Comparison of ENCODE assay signal across 7 cellular contexts in genomic region chr4:158809208-158809607, GRCh38. TPM values are rescaled to one million over a fixed set of nuclear protein-coding genes. Genes with fewer than 3 reads are reported as not detected.
A peak's percentile ranks its signal among the peaks of the same experiment; 100 is the strongest.
DNase-seq lines count a peak whose midpoint lies in the region; ATAC-seq and TF ChIP-seq lines count a peak whose summit lies in the region.
"Not testable (repeated sequence)": the region's sequence is repeated elsewhere in the genome, so short reads cannot be mapped to it uniquely, and the experiment has no call there.

No MANE protein-coding gene starts in this region.

- not testable (repeated sequence) for DNase-seq in activated CD4-positive, alpha-beta memory T cell treated with anti-CD3 and anti-CD28 coated beads for 36 hours; mammary epithelial cell; hepatocyte (ENCODE audit: low spot score); natural killer cell treated with Interleukin-12 subunit alpha and Interleukin-12 subunit beta and Interleukin-15 and Interleukin-18, amount 100 ng/mL, for 72 hours (ENCODE audit: low spot score)

- H3K9me3 ChIP-seq in mammary epithelial cell (replicated peaks; ENCODE audit: insufficient read depth, low read length); hepatocyte (ENCODE audit: low read depth): not testable (repeated sequence)

- H4K20me1 ChIP-seq in KMS-11 (ENCODE audit: insufficient read depth); mammary epithelial cell (ENCODE audit: insufficient read depth, low read length); hepatocyte (ENCODE audit: insufficient read depth, poor library complexity, severe bottlenecking): not testable (repeated sequence)

- H3K36me3 Mint-ChIP-seq in activated CD4-positive, alpha-beta memory T cell treated with anti-CD3 and anti-CD28 coated beads for 36 hours; natural killer cell treated with Interleukin-12 subunit alpha and Interleukin-12 subunit beta and Interleukin-15 and Interleukin-18, amount 100 ng/mL, for 72 hours; stimulated activated memory B cell treated with anti-CD40 and anti-IgM and Interleukin-4, amounts not matched to agents 10 μg/mL and 1 μg/mL and 100 μg/mL, for 72 hours: not testable (repeated sequence)

- H3K36me3 ChIP-seq in KMS-11 (ENCODE audit: insufficient read depth); mammary epithelial cell (ENCODE audit: insufficient read depth, low read length); hepatocyte (replicated peaks; ENCODE audit: insufficient read depth, low read depth): not testable (repeated sequence)

- H3K9me3 Mint-ChIP-seq in activated CD4-positive, alpha-beta memory T cell treated with anti-CD3 and anti-CD28 coated beads for 36 hours; natural killer cell treated with Interleukin-12 subunit alpha and Interleukin-12 subunit beta and Interleukin-15 and Interleukin-18, amount 100 ng/mL, for 72 hours; stimulated activated memory B cell treated with anti-CD40 and anti-IgM and Interleukin-4, amounts not matched to agents 10 μg/mL and 1 μg/mL and 100 μg/mL, for 72 hours: not testable (repeated sequence)

- not testable (repeated sequence) for H3K27me3 ChIP-seq in KMS-11 (ENCODE audit: insufficient read depth, low read depth); mammary epithelial cell (ENCODE audit: insufficient read depth, low read length); hepatocyte

- not testable (repeated sequence) for H3K27me3 Mint-ChIP-seq in activated CD4-positive, alpha-beta memory T cell treated with anti-CD3 and anti-CD28 coated beads for 36 hours; natural killer cell treated with Interleukin-12 subunit alpha and Interleukin-12 subunit beta and Interleukin-15 and Interleukin-18, amount 100 ng/mL, for 72 hours
- H3K27me3 Mint-ChIP-seq in stimulated activated memory B cell treated with anti-CD40 and anti-IgM and Interleukin-4, amounts not matched to agents 10 μg/mL and 1 μg/mL and 100 μg/mL, for 72 hours: peaks cover 79% of the 10 kb centered on the region

- H3K9me2 ChIP-seq in hepatocyte (replicated peaks; ENCODE audit: insufficient read depth): not testable (repeated sequence)

- dilution Hi-C loops in mammary epithelial cell (cut with HindIII; ENCODE audit: low sequenced_read_pairs): not testable (repeated sequence)

- POLR2A ChIA-PET in activated CD4-positive, alpha-beta memory T cell treated with anti-CD3 and anti-CD28 coated beads for 36 hours (lab: Charles Lee): interaction anchor here (1.3 to 1.7 kb wide), 2 partner anchors 12 to 40 kb away, joined by 5 to 8 read pairs; no protein-coding TSS in a partner anchor

- peak; percentile 6 for ATAC-seq in GM19455 (IDR thresholded peaks at IDR 0.05; ENCODE audit: unreplicated experiment)
- not testable (repeated sequence) for ATAC-seq in natural killer cell treated with Interleukin-12 subunit alpha and Interleukin-12 subunit beta and Interleukin-15 and Interleukin-18, amount 100 ng/mL, for 72 hours; stimulated activated memory B cell treated with anti-CD40 and anti-IgM and Interleukin-4, amounts not matched to agents 10 μg/mL and 1 μg/mL and 100 μg/mL, for 72 hours

- peak overlapping the region; percentile 76 for H3K27ac ChIP-seq in KMS-11
- H3K27ac ChIP-seq in mammary epithelial cell (ENCODE audit: insufficient read depth, low read depth, low read length): peak overlapping the region; percentile 50
- peak overlapping the region; percentile 89 for H3K27ac ChIP-seq in hepatocyte

- peaks cover 18% of the 10 kb centered on the region; the same call in 1 of the 2 replicates for H3K79me2 ChIP-seq in KMS-11 (ENCODE audit: insufficient read depth, low read depth)
- peaks cover 36% of the 10 kb centered on the region for H3K79me2 ChIP-seq in mammary epithelial cell (ENCODE audit: insufficient read depth, low read length)
- peaks cover 55% of the 10 kb centered on the region for H3K79me2 ChIP-seq in hepatocyte

- H3K4me1 Mint-ChIP-seq in activated CD4-positive, alpha-beta memory T cell treated with anti-CD3 and anti-CD28 coated beads for 36 hours (ENCODE audit: low read depth): peaks cover 40% of the 10 kb centered on the region
- H3K4me1 Mint-ChIP-seq in natural killer cell treated with Interleukin-12 subunit alpha and Interleukin-12 subunit beta and Interleukin-15 and Interleukin-18, amount 100 ng/mL, for 72 hours (ENCODE audit: low read depth in 2 of 2): peaks cover 41 to 64% of the 10 kb centered on the region in 2 donors
- H3K4me1 Mint-ChIP-seq in stimulated activated memory B cell treated with anti-CD40 and anti-IgM and Interleukin-4, amounts not matched to agents 10 μg/mL and 1 μg/mL and 100 μg/mL, for 72 hours: peaks cover 32% of the 10 kb centered on the region

- H3K4me1 ChIP-seq in KMS-11 (ENCODE audit: low read depth, poor library complexity, severe bottlenecking) (peaks cover 76% of the 10 kb centered on the region), mammary epithelial cell (ENCODE audit: insufficient read depth, low read length) (peaks cover 42% of the 10 kb centered on the region), hepatocyte (ENCODE audit: insufficient read depth) (peaks cover 29% of the 10 kb centered on the region)

- in situ Hi-C loops in mammary epithelial cell (cut with MboI; ENCODE audit: low sequenced_read_pairs in 2 of 2): not testable (repeated sequence)

- TF ChIP-seq CTCF in KMS-11 (conservative IDR thresholded peaks at IDR 0.05; ENCODE audit: low read depth, low read length); mammary epithelial cell (conservative IDR thresholded peaks at IDR 0.05 in 1 of 2, IDR thresholded peaks at IDR 0.05 in 1 of 2; ENCODE audit: extremely low read depth in 1 of 2, insufficient read depth in 1 of 2, low read depth in 1 of 2, low read length in 2 of 2); hepatocyte (IDR thresholded peaks at IDR 0.05; ENCODE audit: poor library complexity): not testable (repeated sequence)

- H3K4me3 ChIP-seq in KMS-11 (IDR thresholded peaks at IDR 0.05; ENCODE audit: insufficient read depth, low read depth, low read length); mammary epithelial cell (replicated peaks in 1 of 3; ENCODE audit: insufficient read depth in 1 of 3, low read depth in 2 of 3, low read length in 3 of 3); hepatocyte: not testable (repeated sequence)

- H3K9ac ChIP-seq in KMS-11: peak overlapping the region; percentile 17; the same call in 1 of the 2 replicates
- not testable (repeated sequence) for H3K9ac ChIP-seq in mammary epithelial cell (ENCODE audit: insufficient read depth, low read length)

- H3K4me2 ChIP-seq in KMS-11: peak overlapping the region; percentile 97
- H3K4me2 ChIP-seq in mammary epithelial cell (ENCODE audit: insufficient read depth, low read depth, low read length): not testable (repeated sequence)
- H3K4me2 ChIP-seq in hepatocyte: peak overlapping the region; percentile 41

- H2AFZ ChIP-seq in KMS-11 (ENCODE audit: low read depth); mammary epithelial cell (ENCODE audit: low read depth, low read length); hepatocyte: not testable (repeated sequence)

- H3K27ac Mint-ChIP-seq in activated CD4-positive, alpha-beta memory T cell treated with anti-CD3 and anti-CD28 coated beads for 36 hours: peak overlapping the region; percentile 64
- H3K27ac Mint-ChIP-seq in natural killer cell treated with Interleukin-12 subunit alpha and Interleukin-12 subunit beta and Interleukin-15 and Interleukin-18, amount 100 ng/mL, for 72 hours: not testable (repeated sequence)
- H3K27ac Mint-ChIP-seq in stimulated activated memory B cell treated with anti-CD40 and anti-IgM and Interleukin-4, amounts not matched to agents 10 μg/mL and 1 μg/mL and 100 μg/mL, for 72 hours: peak overlapping the region; percentile 89

- CTCF ChIA-PET in activated CD4-positive, alpha-beta memory T cell treated with anti-CD3 and anti-CD28 coated beads for 36 hours (lab: Charles Lee): interaction anchor here (0.6 kb wide), 1 partner anchor 14 kb away, joined by 3 read pairs; no protein-coding TSS in a partner anchor
- CTCF ChIA-PET in mammary epithelial cell (lab: Charles Lee; ENCODE audit: low non-redundant PET): not testable (repeated sequence)

- intact Hi-C loops in activated CD4-positive, alpha-beta memory T cell treated with anti-CD3 and anti-CD28 coated beads for 36 hours (cut with micrococcal nuclease): loop anchor here (1.0 kb wide), 2 partner anchors 14 to 85 kb away; no protein-coding TSS in a partner anchor
- intact Hi-C loops in mammary epithelial cell (cut with micrococcal nuclease): not testable (repeated sequence)

- not testable (repeated sequence) for H3K4me3 Mint-ChIP-seq in activated CD4-positive, alpha-beta memory T cell treated with anti-CD3 and anti-CD28 coated beads for 36 hours; stimulated activated memory B cell treated with anti-CD40 and anti-IgM and Interleukin-4, amounts not matched to agents 10 μg/mL and 1 μg/mL and 100 μg/mL, for 72 hours
- H3K4me3 Mint-ChIP-seq in natural killer cell treated with Interleukin-12 subunit alpha and Interleukin-12 subunit beta and Interleukin-15 and Interleukin-18, amount 100 ng/mL, for 72 hours: peak overlapping the region; percentile 73

- BruUV-seq in mammary epithelial cell (replicated peaks; lab: Mats Ljungman, UMichigan): not testable (repeated sequence)

- 100% methylated on average over 4 of the region's 4 CpGs for WGBS in mammary epithelial cell (ENCODE audit: low coverage, missing lambda C conversion rate)
- 98% methylated on average over 4 of the region's 4 CpGs for WGBS in hepatocyte (ENCODE audit: low lambda C conversion rate, missing lambda C conversion rate)

RNA-seq across cellular contexts. Expression of gene FNIP2, which starts 40.4 kb away (rescaled TPM):
- total RNA-seq in activated CD4-positive, alpha-beta memory T cell treated with anti-CD3 and anti-CD28 coated beads for 36 hours: 10 to 100 TPM; 17.7 to 19.4 TPM
- total RNA-seq in mammary epithelial cell (10 to 100 TPM; 13.0 to 29.5 TPM), hepatocyte (53.2 and 61.0 TPM in 2 replicates)
- polyA plus RNA-seq in mammary epithelial cell (4.9 TPM), hepatocyte (20.8 and 23.4 TPM in 2 replicates)
- 22.7 TPM for polyA minus RNA-seq in mammary epithelial cell
- 10 to 100 TPM; 17.5 to 35.6 TPM for total RNA-seq in natural killer cell treated with Interleukin-12 subunit alpha and Interleukin-12 subunit beta and Interleukin-15 and Interleukin-18, amount 100 ng/mL, for 72 hours
